10 cellular contexts compared by ENCODE assay signal in the genomic region with DNA sequence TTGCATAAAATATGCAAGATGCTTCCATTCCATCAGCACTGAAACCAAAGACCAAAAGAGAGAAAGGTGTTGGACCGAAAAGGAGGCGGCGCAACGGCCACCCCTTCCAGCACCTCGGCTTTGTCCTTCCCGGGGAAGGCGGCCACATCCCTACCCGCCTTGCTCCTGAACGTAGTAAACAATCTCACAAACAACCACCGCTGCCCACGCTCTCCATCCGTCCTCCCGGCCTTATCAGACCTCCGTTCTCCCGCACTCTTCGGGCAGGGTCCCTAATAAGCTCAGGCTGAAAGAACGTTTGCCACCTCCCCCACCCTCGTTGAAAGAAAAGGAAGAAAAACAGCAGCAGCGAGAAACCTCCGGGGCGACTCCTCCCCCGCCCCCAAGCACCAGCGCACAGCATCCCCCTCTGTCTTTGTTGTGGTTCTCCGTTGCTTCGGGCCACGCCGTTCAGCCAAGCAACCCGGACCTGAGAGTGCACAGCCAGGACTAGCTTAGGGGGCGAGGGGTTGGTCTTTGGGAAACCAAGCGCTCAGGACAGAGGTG. TPM values are rescaled to one million over a fixed set of nuclear protein-coding genes. Genes with fewer than 3 reads are reported as not detected.
A peak's percentile ranks its signal among the peaks of the same experiment; 100 is the strongest.
DNase-seq lines count a peak whose midpoint lies in the region; ATAC-seq and TF ChIP-seq lines count a peak whose summit lies in the region.
"Had no signal": no experiment of that assay in that cellular context is flagged by ENCODE, and none has a peak within 500 bp of the region (broad histone marks: within the 10 kb centered on the region; RNA-seq: fewer than 3 reads in every experiment).

No MANE protein-coding gene starts in this region.

- peak overlapping the region; percentile 84 for H3K27ac Mint-ChIP-seq in memory B cell

- H3K36me3 ChIP-seq in ACC112 (ENCODE audit: insufficient read depth, low read length) (no peaks in the 10 kb centered on the region), WERI-Rb-1 (no peaks in the 10 kb centered on the region)

- H3K9me3 Mint-ChIP-seq in memory B cell: peaks cover 1% of the 10 kb centered on the region

- no peak for ATAC-seq in memory B cell (ENCODE audit: low read depth)
- ATAC-seq in HG03521 (IDR thresholded peaks at IDR 0.05; ENCODE audit: unreplicated experiment): no peak

- H3K79me2 ChIP-seq in ACC112 (ENCODE audit: control insufficient read depth, insufficient read depth, low read length, unreplicated experiment): no peaks in the 10 kb centered on the region

- H3K4me1 Mint-ChIP-seq in memory B cell: peaks cover 4% of the 10 kb centered on the region

- no peak overlapping the region for H2AFZ ChIP-seq in ACC112 (ENCODE audit: low read length, unreplicated experiment)

- in situ Hi-C loops in GM13976 (cut with MboI; ENCODE audit: low sequenced_read_pairs, unreplicated experiment): loop anchor here (10.0 to 25.0 kb wide), 2 partner anchors 385 to 717 kb away; no protein-coding TSS in a partner anchor

- peak overlapping the region; percentile 32 for H3K4me3 Mint-ChIP-seq in memory B cell

- H3K36me3 Mint-ChIP-seq in memory B cell: peaks cover 2% of the 10 kb centered on the region

- H3K27ac ChIP-seq in ACC112 (ENCODE audit: low read depth, low read length): no peak overlapping the region
- no peak overlapping the region for H3K27ac ChIP-seq in WERI-Rb-1

- no peak for TF ChIP-seq CTCF in WERI-Rb-1 (IDR thresholded peaks at IDR 0.05; ENCODE audit: low read depth, low read length)
- no peak for TF ChIP-seq CTCF in GM13976 (IDR thresholded peaks at IDR 0.05; ENCODE audit: borderline replicate concordance, control extremely low read depth, extremely low read depth, insufficient read depth, missing control alignments)

- no peaks in the 10 kb centered on the region for H3K4me1 ChIP-seq in ACC112 (ENCODE audit: control insufficient read depth, insufficient read depth, low read length, unreplicated experiment)

- H3K4me3 ChIP-seq in ACC112 (ENCODE audit: low read depth, low read length) (peak overlapping the region; percentile 37; the same call in 1 of the 2 replicates), WERI-Rb-1 (ENCODE audit: low read depth, low read length) (peak overlapping the region; percentile 30)
- H3K4me3 ChIP-seq: lung had no signal

- peaks cover 29% of the 10 kb centered on the region for H3K9me3 ChIP-seq in WERI-Rb-1 (ENCODE audit: severe bottlenecking)

- H3K27me3 ChIP-seq in ACC112 (ENCODE audit: insufficient read depth, low read length) (peaks cover 97% of the 10 kb centered on the region), WERI-Rb-1 (ENCODE audit: insufficient read depth, low read depth, severe bottlenecking) (peaks cover 78% of the 10 kb centered on the region)

- H3K27me3 Mint-ChIP-seq in memory B cell: peaks cover 34% of the 10 kb centered on the region

- DNase-seq in Daoy (ENCODE audit: low read depth) (peak; percentile 45), WERI-Rb-1 (no peak), memory B cell (ENCODE audit: low spot score in 2 of 2) (no peak), RPMI8226 (no peak), COR-L47 (lab: John Stamatoyannopoulos, UW) (no peak), GM13976 (ENCODE audit: low spot score) (no peak)
- DNase-seq: NCI-H1436 had no signal

RNA-seq across cellular contexts. Expression of a gene that starts 4.4 kb away (rescaled TPM):
- total RNA-seq in Daoy (2014; rRNA removed; shearing (Covaris generic)): not detected in 2 replicates
- total RNA-seq: lung had no signal

RNA-seq across cellular contexts. Expression of a gene that starts 13.2 kb away (rescaled TPM):
- total RNA-seq in Daoy (2014; rRNA removed; shearing (Covaris generic)): 20.7 and 21.5 TPM in 2 replicates
- total RNA-seq: lung had no signal

RNA-seq across cellular contexts. Expression of a gene that starts 20.2 kb away (rescaled TPM):
- 0.46 TPM in 1 of 2 replicates, not detected in the other for total RNA-seq in Daoy (2014; rRNA removed; shearing (Covaris generic))
- total RNA-seq: lung had no signal

RNA-seq across cellular contexts. Expression of a gene that starts 27.7 kb away (rescaled TPM):
- total RNA-seq in Daoy (2014; rRNA removed; shearing (Covaris generic)): 13.4 and 14.0 TPM in 2 replicates
- total RNA-seq: lung had no signal

RNA-seq across cellular contexts. Expression of a gene that starts 37.2 kb away (rescaled TPM):
- total RNA-seq in Daoy (2014; rRNA removed; shearing (Covaris generic)): 14.8 and 18.6 TPM in 2 replicates
